In the genomic region with DNA sequence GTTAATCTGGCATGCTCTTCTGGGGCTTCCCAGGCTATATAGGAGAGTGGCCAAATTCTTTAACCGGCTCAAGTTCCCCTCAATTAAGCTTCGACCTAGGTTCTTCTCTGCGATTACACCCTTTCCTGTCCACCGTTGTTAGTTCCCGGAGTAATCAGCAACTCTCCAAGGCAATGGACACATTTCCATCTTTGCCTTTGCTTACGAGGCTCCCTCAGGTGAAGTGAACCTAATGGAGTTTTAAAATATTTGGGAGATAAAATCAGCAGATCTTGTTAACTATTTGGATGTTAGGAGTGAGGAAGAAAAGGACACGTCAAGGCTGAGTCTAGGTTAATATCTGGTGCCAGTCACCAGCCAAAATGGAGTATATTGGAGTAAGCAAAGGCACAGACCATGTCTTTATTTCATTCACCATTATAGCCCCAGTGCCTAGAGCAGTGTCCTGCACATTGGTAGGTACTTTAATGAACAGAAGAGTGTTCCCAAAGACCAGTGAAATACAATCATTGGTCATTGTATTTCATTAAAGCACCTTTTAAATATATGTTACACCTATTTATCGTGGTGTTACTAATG, we compare ENCODE assay signal across 8 cellular contexts. TPM values are rescaled to one million over a fixed set of nuclear protein-coding genes. Genes with fewer than 3 reads are reported as not detected.
A peak's percentile ranks its signal among the peaks of the same experiment; 100 is the strongest.
DNase-seq lines count a peak whose midpoint lies in the region; ATAC-seq and TF ChIP-seq lines count a peak whose summit lies in the region.

No MANE protein-coding gene starts in this region.

- no peaks in the 10 kb centered on the region for H3K27me3 Mint-ChIP-seq in neural crest cell (ENCODE audit: low read depth)

- H3K4me3 Mint-ChIP-seq in neural crest cell: peak overlapping the region; percentile 95

- CTCF ChIA-PET in GM10248 (lab: Yijun Ruan, JAX): interaction anchor here (1.4 to 2.1 kb wide), 3 partner anchors 15 to 47 kb away, joined by 3 to 5 read pairs (median 4); no protein-coding TSS in a partner anchor

- ATAC-seq in GM18502 (IDR thresholded peaks at IDR 0.05; ENCODE audit: poor library complexity, unreplicated experiment): peak; percentile 35
- no peak for ATAC-seq in GM18858 (IDR thresholded peaks at IDR 0.05; ENCODE audit: unreplicated experiment)

- peaks cover 28% of the 10 kb centered on the region for H3K4me1 Mint-ChIP-seq in neural crest cell

- DNase-seq in Jurkat, Clone E6-1 (ENCODE audit: low read depth, low spot score): no peak
- DNase-seq in colonic mucosa (no peak), neural crest cell (ENCODE audit: low read depth, low spot score) (no peak), GM10266 (ENCODE audit: extremely low spot score) (no peak), GM10248 (ENCODE audit: extremely low spot score) (no peak), epidermal melanocyte (ENCODE audit: insufficient read length, low spot score) (no peak)

- H3K4me3 ChIP-seq in Jurkat, Clone E6-1 (ENCODE audit: low read length): peak overlapping the region; percentile 70
- peak overlapping the region; percentile 84 for H3K4me3 ChIP-seq in colonic mucosa

- H3K27ac Mint-ChIP-seq in neural crest cell (ENCODE audit: unreplicated experiment): peak overlapping the region; percentile 98

- no peaks in the 10 kb centered on the region for H3K36me3 ChIP-seq in colonic mucosa

- no peaks in the 10 kb centered on the region for H3K36me3 Mint-ChIP-seq in neural crest cell (ENCODE audit: low read depth)

- TF ChIP-seq CTCF in colonic mucosa (IDR thresholded peaks at IDR 0.05): no peak
- no peak for TF ChIP-seq CTCF in neural crest cell (conservative IDR thresholded peaks at IDR 0.05)
- no peak for TF ChIP-seq CTCF in GM10266 (IDR thresholded peaks at IDR 0.05; ENCODE audit: control insufficient read depth, insufficient read depth, low read depth, missing control alignments)
- TF ChIP-seq CTCF in GM10248 (IDR thresholded peaks at IDR 0.05; ENCODE audit: control extremely low read depth, extremely low read depth, low read depth, missing control alignments): no peak

- intact Hi-C loops in colonic mucosa (cut with DNase I): no loop called here

- POLR2A ChIA-PET in GM10248 (lab: Yijun Ruan, JAX): no interaction called here

- H3K9me3 Mint-ChIP-seq in neural crest cell: no peaks in the 10 kb centered on the region

- H3K9ac ChIP-seq in colonic mucosa (ENCODE audit: low read depth in 2 of 2, low read length in 2 of 2): peak overlapping the region; percentile 81 to 96

- peaks cover 21% of the 10 kb centered on the region for H3K4me1 ChIP-seq in colonic mucosa

- no peaks in the 10 kb centered on the region for H3K27me3 ChIP-seq in colonic mucosa

- no peaks in the 10 kb centered on the region for H3K9me3 ChIP-seq in colonic mucosa

- peak overlapping the region; percentile 89 for H3K27ac ChIP-seq in colonic mucosa

RNA-seq across cellular contexts. Expression of gene UTP15, which starts 0.5 kb away (rescaled TPM):
- polyA plus RNA-seq in Jurkat, Clone E6-1 (2012; ENCODE audit: insufficient read depth, insufficient read length): 14.9 TPM
- 10 to 100 TPM in 1 of 2 donors, 1 to 10 TPM in 1; 9.4 to 13.9 TPM for total RNA-seq in colonic mucosa
- total RNA-seq in neural crest cell: 31.2 and 32.4 TPM in 2 replicates

RNA-seq across cellular contexts. Expression of gene ANKRA2, which starts 0.6 kb away (rescaled TPM):
- polyA plus RNA-seq in Jurkat, Clone E6-1 (2012; ENCODE audit: insufficient read depth, insufficient read length): 17.6 TPM
- total RNA-seq in colonic mucosa (10 to 100 TPM; 17.5 to 18.3 TPM), neural crest cell (14.0 and 17.1 TPM in 2 replicates)

RNA-seq across cellular contexts. Expression of gene ARHGEF28, which starts 59.9 kb away (rescaled TPM):
- polyA plus RNA-seq in Jurkat, Clone E6-1 (2012; ENCODE audit: insufficient read depth, insufficient read length): 1.4 TPM
- total RNA-seq in colonic mucosa (1 to 10 TPM; 7.6 to 8.0 TPM), neural crest cell (0.91 and 0.93 TPM in 2 replicates)
